In the genomic region with DNA sequence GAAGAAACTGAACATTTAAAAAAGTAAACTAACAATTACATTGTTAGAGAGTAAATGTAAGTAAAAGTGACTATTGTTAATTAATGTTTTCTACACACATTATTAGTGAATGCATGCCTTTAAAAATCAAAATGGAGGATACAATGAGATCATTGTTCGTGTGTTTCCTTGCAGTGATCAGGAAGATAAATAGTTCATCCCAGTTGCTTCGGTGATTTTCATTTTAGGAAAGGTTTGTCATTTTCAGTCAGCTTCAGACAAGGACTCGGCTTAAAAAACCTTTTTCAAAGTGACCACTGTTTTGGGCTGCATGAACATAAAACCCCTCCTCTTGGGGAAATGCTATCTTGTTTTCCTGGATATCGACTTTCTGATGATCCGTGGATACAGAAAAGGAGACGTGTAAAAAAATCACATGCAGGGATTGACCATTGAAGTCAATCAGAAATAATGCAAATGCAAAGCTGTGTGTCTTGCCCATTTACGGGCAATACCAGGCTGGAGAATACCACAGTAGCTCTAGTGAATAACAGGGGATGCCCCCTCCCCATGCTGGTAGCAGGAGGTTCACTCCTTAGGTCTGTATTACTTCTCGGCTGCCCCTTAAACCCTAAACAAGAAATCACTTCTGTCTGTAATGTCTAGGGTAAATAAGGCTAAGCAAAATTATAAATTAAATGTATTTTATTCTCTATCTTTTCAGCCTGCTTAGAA, we compare ENCODE assay signal across 1 cellular context.
TF ChIP-seq lines count a peak whose summit lies in the region.

No MANE protein-coding gene starts in this region.

TF ChIP-seq in GM23338, 12 proteins besides CTCF, POLR2A, EP300 and RAD21 (continued from another document):
- TF ChIP-seq, protein P1, sequence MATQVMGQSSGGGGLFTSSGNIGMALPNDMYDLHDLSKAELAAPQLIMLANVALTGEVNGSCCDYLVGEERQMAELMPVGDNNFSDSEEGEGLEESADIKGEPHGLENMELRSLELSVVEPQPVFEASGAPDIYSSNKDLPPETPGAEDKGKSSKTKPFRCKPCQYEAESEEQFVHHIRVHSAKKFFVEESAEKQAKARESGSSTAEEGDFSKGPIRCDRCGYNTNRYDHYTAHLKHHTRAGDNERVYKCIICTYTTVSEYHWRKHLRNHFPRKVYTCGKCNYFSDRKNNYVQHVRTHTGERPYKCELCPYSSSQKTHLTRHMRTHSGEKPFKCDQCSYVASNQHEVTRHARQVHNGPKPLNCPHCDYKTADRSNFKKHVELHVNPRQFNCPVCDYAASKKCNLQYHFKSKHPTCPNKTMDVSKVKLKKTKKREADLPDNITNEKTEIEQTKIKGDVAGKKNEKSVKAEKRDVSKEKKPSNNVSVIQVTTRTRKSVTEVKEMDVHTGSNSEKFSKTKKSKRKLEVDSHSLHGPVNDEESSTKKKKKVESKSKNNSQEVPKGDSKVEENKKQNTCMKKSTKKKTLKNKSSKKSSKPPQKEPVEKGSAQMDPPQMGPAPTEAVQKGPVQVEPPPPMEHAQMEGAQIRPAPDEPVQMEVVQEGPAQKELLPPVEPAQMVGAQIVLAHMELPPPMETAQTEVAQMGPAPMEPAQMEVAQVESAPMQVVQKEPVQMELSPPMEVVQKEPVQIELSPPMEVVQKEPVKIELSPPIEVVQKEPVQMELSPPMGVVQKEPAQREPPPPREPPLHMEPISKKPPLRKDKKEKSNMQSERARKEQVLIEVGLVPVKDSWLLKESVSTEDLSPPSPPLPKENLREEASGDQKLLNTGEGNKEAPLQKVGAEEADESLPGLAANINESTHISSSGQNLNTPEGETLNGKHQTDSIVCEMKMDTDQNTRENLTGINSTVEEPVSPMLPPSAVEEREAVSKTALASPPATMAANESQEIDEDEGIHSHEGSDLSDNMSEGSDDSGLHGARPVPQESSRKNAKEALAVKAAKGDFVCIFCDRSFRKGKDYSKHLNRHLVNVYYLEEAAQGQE (IDR thresholded peaks at IDR 0.05; ENCODE audit: unreplicated experiment), result no peak
- TF ChIP-seq EZH2 (IDR thresholded peaks at IDR 0.05; ENCODE audit: low read depth, unreplicated experiment) (no peak), ZNF331 (CRISPR knock-in tag; IDR thresholded peaks at IDR 0.05; ENCODE audit: low read depth) (no peak), POLR2AphosphoS5 (IDR thresholded peaks at IDR 0.05; ENCODE audit: low read depth) (no peak), NANOG (IDR thresholded peaks at IDR 0.05; ENCODE audit: borderline replicate concordance) (no peak), STAT1 (IDR thresholded peaks at IDR 0.05; ENCODE audit: unreplicated experiment) (no peak), CREB1 (CRISPR knock-in tag; IDR thresholded peaks at IDR 0.05; ENCODE audit: low read depth) (no peak)
- TF ChIP-seq, protein P2, sequence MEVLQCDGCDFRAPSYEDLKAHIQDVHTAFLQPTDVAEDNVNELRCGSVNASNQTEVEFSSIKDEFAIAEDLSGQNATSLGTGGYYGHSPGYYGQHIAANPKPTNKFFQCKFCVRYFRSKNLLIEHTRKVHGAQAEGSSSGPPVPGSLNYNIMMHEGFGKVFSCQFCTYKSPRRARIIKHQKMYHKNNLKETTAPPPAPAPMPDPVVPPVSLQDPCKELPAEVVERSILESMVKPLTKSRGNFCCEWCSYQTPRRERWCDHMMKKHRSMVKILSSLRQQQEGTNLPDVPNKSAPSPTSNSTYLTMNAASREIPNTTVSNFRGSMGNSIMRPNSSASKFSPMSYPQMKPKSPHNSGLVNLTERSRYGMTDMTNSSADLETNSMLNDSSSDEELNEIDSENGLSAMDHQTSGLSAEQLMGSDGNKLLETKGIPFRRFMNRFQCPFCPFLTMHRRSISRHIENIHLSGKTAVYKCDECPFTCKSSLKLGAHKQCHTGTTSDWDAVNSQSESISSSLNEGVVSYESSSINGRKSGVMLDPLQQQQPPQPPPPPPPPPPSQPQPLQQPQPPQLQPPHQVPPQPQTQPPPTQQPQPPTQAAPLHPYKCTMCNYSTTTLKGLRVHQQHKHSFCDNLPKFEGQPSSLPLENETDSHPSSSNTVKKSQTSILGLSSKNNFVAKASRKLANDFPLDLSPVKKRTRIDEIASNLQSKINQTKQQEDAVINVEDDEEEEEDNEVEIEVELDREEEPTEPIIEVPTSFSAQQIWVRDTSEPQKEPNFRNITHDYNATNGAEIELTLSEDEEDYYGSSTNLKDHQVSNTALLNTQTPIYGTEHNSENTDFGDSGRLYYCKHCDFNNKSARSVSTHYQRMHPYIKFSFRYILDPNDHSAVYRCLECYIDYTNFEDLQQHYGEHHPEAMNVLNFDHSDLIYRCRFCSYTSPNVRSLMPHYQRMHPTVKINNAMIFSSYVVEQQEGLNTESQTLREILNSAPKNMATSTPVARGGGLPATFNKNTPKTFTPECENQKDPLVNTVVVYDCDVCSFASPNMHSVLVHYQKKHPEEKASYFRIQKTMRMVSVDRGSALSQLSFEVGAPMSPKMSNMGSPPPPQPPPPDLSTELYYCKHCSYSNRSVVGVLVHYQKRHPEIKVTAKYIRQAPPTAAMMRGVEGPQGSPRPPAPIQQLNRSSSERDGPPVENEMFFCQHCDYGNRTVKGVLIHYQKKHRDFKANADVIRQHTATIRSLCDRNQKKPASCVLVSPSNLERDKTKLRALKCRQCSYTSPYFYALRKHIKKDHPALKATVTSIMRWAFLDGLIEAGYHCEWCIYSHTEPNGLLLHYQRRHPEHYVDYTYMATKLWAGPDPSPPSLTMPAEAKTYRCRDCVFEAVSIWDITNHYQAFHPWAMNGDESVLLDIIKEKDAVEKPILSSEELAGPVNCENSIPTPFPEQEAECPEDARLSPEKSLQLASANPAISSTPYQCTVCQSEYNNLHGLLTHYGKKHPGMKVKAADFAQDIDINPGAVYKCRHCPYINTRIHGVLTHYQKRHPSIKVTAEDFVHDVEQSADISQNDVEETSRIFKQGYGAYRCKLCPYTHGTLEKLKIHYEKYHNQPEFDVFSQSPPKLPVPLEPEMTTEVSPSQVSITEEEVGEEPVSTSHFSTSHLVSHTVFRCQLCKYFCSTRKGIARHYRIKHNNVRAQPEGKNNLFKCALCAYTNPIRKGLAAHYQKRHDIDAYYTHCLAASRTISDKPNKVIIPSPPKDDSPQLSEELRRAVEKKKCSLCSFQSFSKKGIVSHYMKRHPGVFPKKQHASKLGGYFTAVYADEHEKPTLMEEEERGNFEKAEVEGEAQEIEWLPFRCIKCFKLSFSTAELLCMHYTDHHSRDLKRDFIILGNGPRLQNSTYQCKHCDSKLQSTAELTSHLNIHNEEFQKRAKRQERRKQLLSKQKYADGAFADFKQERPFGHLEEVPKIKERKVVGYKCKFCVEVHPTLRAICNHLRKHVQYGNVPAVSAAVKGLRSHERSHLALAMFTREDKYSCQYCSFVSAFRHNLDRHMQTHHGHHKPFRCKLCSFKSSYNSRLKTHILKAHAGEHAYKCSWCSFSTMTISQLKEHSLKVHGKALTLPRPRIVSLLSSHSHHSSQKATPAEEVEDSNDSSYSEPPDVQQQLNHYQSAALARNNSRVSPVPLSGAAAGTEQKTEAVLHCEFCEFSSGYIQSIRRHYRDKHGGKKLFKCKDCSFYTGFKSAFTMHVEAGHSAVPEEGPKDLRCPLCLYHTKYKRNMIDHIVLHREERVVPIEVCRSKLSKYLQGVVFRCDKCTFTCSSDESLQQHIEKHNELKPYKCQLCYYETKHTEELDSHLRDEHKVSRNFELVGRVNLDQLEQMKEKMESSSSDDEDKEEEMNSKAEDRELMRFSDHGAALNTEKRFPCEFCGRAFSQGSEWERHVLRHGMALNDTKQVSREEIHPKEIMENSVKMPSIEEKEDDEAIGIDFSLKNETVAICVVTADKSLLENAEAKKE (CRISPR knock-in tag; IDR thresholded peaks at IDR 0.05), result no peak
- TF ChIP-seq, protein P3, sequence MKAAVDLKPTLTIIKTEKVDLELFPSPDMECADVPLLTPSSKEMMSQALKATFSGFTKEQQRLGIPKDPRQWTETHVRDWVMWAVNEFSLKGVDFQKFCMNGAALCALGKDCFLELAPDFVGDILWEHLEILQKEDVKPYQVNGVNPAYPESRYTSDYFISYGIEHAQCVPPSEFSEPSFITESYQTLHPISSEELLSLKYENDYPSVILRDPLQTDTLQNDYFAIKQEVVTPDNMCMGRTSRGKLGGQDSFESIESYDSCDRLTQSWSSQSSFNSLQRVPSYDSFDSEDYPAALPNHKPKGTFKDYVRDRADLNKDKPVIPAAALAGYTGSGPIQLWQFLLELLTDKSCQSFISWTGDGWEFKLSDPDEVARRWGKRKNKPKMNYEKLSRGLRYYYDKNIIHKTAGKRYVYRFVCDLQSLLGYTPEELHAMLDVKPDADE (IDR thresholded peaks at IDR 0.05), result no peak
TF ChIP-seq in GM23338: peak in this region for 0.
